In the genomic region with DNA sequence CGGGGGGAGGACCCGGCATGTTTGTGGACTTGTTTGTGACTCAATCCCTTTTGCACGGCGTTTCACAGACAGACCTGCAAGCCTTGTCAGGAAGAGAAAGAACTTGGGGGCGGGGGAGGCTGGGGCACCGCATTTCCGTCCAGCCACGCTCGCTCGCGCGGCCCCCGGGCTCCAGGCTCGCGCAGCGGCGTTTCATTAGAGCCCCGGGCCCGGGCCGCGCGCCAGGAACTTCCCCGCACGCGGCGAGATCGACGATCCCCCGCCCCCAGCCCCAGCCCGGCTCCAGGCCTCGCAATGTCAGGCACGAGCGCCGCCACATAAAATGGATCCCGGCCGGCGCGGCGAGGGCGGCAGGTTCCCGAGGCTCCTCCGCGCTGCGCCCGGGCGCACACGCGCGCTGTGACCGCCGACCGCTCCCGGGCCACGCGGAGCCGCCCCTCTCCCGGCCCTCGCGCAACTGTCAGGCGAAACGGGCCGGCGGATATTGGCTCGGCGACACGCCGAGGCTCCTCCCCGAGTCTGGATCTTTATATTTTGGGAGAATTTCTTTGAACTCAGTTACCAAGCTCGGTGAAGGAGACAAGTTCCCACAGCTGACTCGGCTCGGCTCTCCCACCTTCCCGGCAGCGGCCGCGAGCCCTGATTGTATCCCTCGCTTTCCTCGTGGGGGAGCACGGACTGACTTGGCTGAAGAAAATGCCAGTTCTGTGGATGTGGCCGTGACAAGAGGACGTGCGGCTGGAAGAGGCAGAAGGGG, we compare ENCODE assay signal across 8 cellular contexts. TPM values are rescaled to one million over a fixed set of nuclear protein-coding genes. Genes with fewer than 3 reads are reported as not detected.
A peak's percentile ranks its signal among the peaks of the same experiment; 100 is the strongest.
DNase-seq lines count a peak whose midpoint lies in the region; ATAC-seq and TF ChIP-seq lines count a peak whose summit lies in the region.

Gene KIF26B, plus strand, starts transcription at position 557 of the 757 bp plus-strand sequence. CDS start 440 bp downstream, outside the sequence.

- CTCF ChIA-PET in activated B cell treated with CpG ODN at 0.5 μM for 24 hours (lab: Charles Lee): interaction anchor here (1.1 to 4.2 kb wide), 4 partner anchors 846 to 1126 kb away, joined by 3 to 74 read pairs (median 11); no protein-coding TSS in a partner anchor

- peaks cover 28% of the 10 kb centered on the region for H3K4me1 Mint-ChIP-seq in activated B cell treated with CpG ODN at 0.5 μM for 24 hours

- no peak within 1 kb of the TSS for H3K4me3 ChIP-seq in mucosa of descending colon
- H3K4me3 ChIP-seq in thoracic aorta: peak within 1 kb of the TSS; percentile 79

- peaks cover under 1% of the 10 kb centered on the region for H3K9me3 Mint-ChIP-seq in activated B cell treated with CpG ODN at 0.5 μM for 24 hours

- peaks cover 8% of the 10 kb centered on the region for H3K27me3 ChIP-seq in thoracic aorta (replicated peaks; ENCODE audit: insufficient read depth)

- ATAC-seq in activated B cell treated with CpG ODN at 0.5 μM for 24 hours (ENCODE audit: low read depth) (no peak), mucosa of descending colon (no peak), thoracic aorta (ENCODE audit: insufficient number of reproducible peaks, low FRiP score, low read depth) (no peak), HG03095 (IDR thresholded peaks at IDR 0.05; ENCODE audit: unreplicated experiment) (no peak)

- no peak for TF ChIP-seq CTCF in activated B cell treated with CpG ODN at 0.5 μM for 24 hours (IDR thresholded peaks at IDR 0.05)
- TF ChIP-seq CTCF in mucosa of descending colon (IDR thresholded peaks at IDR 0.05): no peak
- no peak for TF ChIP-seq CTCF in thoracic aorta (IDR thresholded peaks at IDR 0.05)

- peaks cover 42% of the 10 kb centered on the region for H3K27me3 Mint-ChIP-seq in activated B cell treated with CpG ODN at 0.5 μM for 24 hours

- no peak within 1 kb of the TSS for H3K27ac Mint-ChIP-seq in activated B cell treated with CpG ODN at 0.5 μM for 24 hours

- intact Hi-C loops in activated B cell treated with CpG ODN at 0.5 μM for 24 hours (cut with micrococcal nuclease) (loop anchor here (10.0 kb wide), 3 partner anchors 290 to 700 kb away; partner anchors contain the start of genes ADSS2 and HNRNPU), mucosa of descending colon (cut with DNase I, micrococcal nuclease) (loop anchor here (5.0 to 10.0 kb wide), 2 partner anchors 848 to 1340 kb away; no protein-coding TSS in a partner anchor)

- H3K4me3 Mint-ChIP-seq in activated B cell treated with CpG ODN at 0.5 μM for 24 hours: peak within 1 kb of the TSS; percentile 88

- DNase-seq in GF-D8 (lab: John Stamatoyannopoulos, UW): peak; percentile 25
- peak; percentile 72 for DNase-seq in M059J (ENCODE audit: low read depth)
- DNase-seq in activated B cell treated with CpG ODN at 0.5 μM for 24 hours: peak; percentile 31
- peak; percentile 31 for DNase-seq in epidermal melanocyte (ENCODE audit: insufficient read length, low spot score)
- peak in 2 of 3 donors; percentile 20 to 37 for DNase-seq in mucosa of descending colon
- DNase-seq in thoracic aorta (ENCODE audit: low spot score): no peak
- no peak for DNase-seq in midbrain (lab: John Stamatoyannopoulos, UW)

- peaks cover 41% of the 10 kb centered on the region for H3K4me1 ChIP-seq in mucosa of descending colon (ENCODE audit: low read depth)
- peaks cover 35 to 38% of the 10 kb centered on the region in 2 donors for H3K4me1 ChIP-seq in thoracic aorta (ENCODE audit: control insufficient read depth in 1 of 2, low read depth in 2 of 2)

- no peaks in the 10 kb centered on the region for H3K9me3 ChIP-seq in mucosa of descending colon
- H3K9me3 ChIP-seq in thoracic aorta: no peaks in the 10 kb centered on the region

- POLR2A ChIA-PET in activated B cell treated with CpG ODN at 0.5 μM for 24 hours (lab: Charles Lee): no interaction called here

- H3K36me3 ChIP-seq in mucosa of descending colon (ENCODE audit: low read depth): no peaks in the 10 kb centered on the region
- no peaks in the 10 kb centered on the region for H3K36me3 ChIP-seq in thoracic aorta

- no peaks in the 10 kb centered on the region for H3K36me3 Mint-ChIP-seq in activated B cell treated with CpG ODN at 0.5 μM for 24 hours (ENCODE audit: low read depth)

- no peak within 1 kb of the TSS for H3K27ac ChIP-seq in thoracic aorta

RNA-seq across cellular contexts. Expression of gene KIF26B, which starts in this region (rescaled TPM):
- total RNA-seq in M059J (2014; rRNA removed; shearing (Covaris generic)): 0.22 and 1.1 TPM in 2 replicates
- total RNA-seq in activated B cell treated with CpG ODN at 0.5 μM for 24 hours (1.7 TPM in 2 replicates), mucosa of descending colon (1 to 10 TPM in 1 of 3 donors, under 1 TPM in 2; 0.14 to 3.2 (median 0.39) TPM), thoracic aorta (under 1 TPM; 0.14 to 0.41 TPM)

Comparison
In these comparisons a context has a peak if more than half of its experiments do, and no peak if none do; other contexts are left out.
1. DNase-seq: peak in GF-D8 (single experiment), M059J (single experiment), activated B cell treated with CpG ODN at 0.5 μM for 24 hours (single experiment), epidermal melanocyte (single experiment) and mucosa of descending colon (2 of 3); none in thoracic aorta (single experiment) and midbrain (single experiment).